In the genomic region with DNA sequence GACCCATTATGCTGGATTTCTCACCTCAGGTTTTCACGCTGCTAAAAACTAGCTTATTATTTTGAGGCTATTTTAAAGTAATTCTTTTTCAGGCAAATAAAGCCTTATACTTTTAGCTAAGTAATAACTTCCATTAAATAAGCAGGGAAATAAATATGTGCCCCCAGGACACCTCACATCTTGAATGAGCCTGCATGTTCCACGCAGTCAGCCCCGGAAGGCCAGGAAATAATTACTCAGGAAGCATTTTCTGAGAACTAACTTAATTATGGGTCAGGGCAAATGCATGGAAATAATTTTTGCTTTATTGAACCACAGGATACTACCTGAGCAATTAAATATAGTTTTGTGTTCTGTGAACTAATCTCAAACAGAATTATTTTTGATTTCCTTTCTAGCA, we compare ENCODE assay signal across 21 cellular contexts.
"Had no signal": no experiment of that assay in that cellular context is flagged by ENCODE, and none has a peak within 500 bp of the region (broad histone marks: within the 10 kb centered on the region; RNA-seq: fewer than 3 reads in every experiment).

No MANE protein-coding gene starts in this region.

- H3K4me3 ChIP-seq: esophagus muscularis mucosa, gastrocnemius medialis, heart right ventricle, mucosa of descending colon, spleen, tibial artery had no signal

- DNase-seq: effector memory CD8-positive, alpha-beta T cell; gastrocnemius medialis; heart right ventricle; hypothalamus; kidney glomerular epithelial cell; mucosa of descending colon; naive thymus-derived CD8-positive, alpha-beta T cell; posterior cingulate gyrus; spleen; stimulated activated CD4-positive, alpha-beta T cell treated with anti-CD3 and anti-CD28 coated beads, Interleukin-15, amount 100 ng/mL, for 24 hours; stimulated activated CD4-positive, alpha-beta T cell treated with anti-CD3 and anti-CD28 coated beads, Interleukin-1b, Interleukin-23, amount 100 ng/mL, for 48 hours; stimulated activated CD4-positive, alpha-beta T cell treated with anti-CD3 and anti-CD28 coated beads, Interleukin-4, amount 100 ng/mL, for 24 hours; tibial artery had no signal

- H3K27me3 ChIP-seq: esophagus muscularis mucosa, gastrocnemius medialis, heart right ventricle, spleen, tibial artery had no signal

- H3K27ac ChIP-seq: epithelial cell of prostate, esophagus muscularis mucosa, gastrocnemius medialis, heart right ventricle, spleen, tibial artery had no signal

- H3K4me1 Mint-ChIP-seq: stimulated activated memory B cell treated with anti-CD40 and anti-IgM and Interleukin-4, amounts not matched to agents 10 μg/mL and 1 μg/mL and 100 μg/mL, for 72 hours had no signal

- H3K4me3 Mint-ChIP-seq: dendritic cell treated with granulocyte-macrophage colony-stimulating factor and Interleukin-4, amounts not matched to agents 40 ng/mL and 50 ng/mL, for 4 days; effector memory CD8-positive, alpha-beta T cell; naive thymus-derived CD8-positive, alpha-beta T cell; neural crest cell; stimulated activated memory B cell treated with anti-CD40 and anti-IgM and Interleukin-4, amounts not matched to agents 10 μg/mL and 1 μg/mL and 100 μg/mL, for 72 hours; stimulated activated naive CD8-positive, alpha-beta T cell treated with anti-CD3 and anti-CD28 coated beads, Interleukin-15, Interleukin-2, amounts not matched to agents 100 ng/mL and 50 ng/mL, for 24 hours had no signal

- H3K9me3 Mint-ChIP-seq: dendritic cell treated with granulocyte-macrophage colony-stimulating factor and Interleukin-4, amounts not matched to agents 40 ng/mL and 50 ng/mL, for 4 days; effector memory CD8-positive, alpha-beta T cell; naive thymus-derived CD8-positive, alpha-beta T cell; neural crest cell; stimulated activated memory B cell treated with anti-CD40 and anti-IgM and Interleukin-4, amounts not matched to agents 10 μg/mL and 1 μg/mL and 100 μg/mL, for 72 hours; stimulated activated naive CD8-positive, alpha-beta T cell treated with anti-CD3 and anti-CD28 coated beads, Interleukin-15, Interleukin-2, amounts not matched to agents 100 ng/mL and 50 ng/mL, for 24 hours had no signal

- H3K4me1 ChIP-seq: gastrocnemius medialis had no signal

- H3K27ac Mint-ChIP-seq: dendritic cell treated with granulocyte-macrophage colony-stimulating factor and Interleukin-4, amounts not matched to agents 40 ng/mL and 50 ng/mL, for 4 days; effector memory CD8-positive, alpha-beta T cell; naive thymus-derived CD8-positive, alpha-beta T cell; stimulated activated memory B cell treated with anti-CD40 and anti-IgM and Interleukin-4, amounts not matched to agents 10 μg/mL and 1 μg/mL and 100 μg/mL, for 72 hours; stimulated activated naive CD8-positive, alpha-beta T cell treated with anti-CD3 and anti-CD28 coated beads, Interleukin-15, Interleukin-2, amounts not matched to agents 100 ng/mL and 50 ng/mL, for 24 hours had no signal

- H3K27me3 Mint-ChIP-seq: dendritic cell treated with granulocyte-macrophage colony-stimulating factor and Interleukin-4, amounts not matched to agents 40 ng/mL and 50 ng/mL, for 4 days; effector memory CD8-positive, alpha-beta T cell; naive thymus-derived CD8-positive, alpha-beta T cell; stimulated activated memory B cell treated with anti-CD40 and anti-IgM and Interleukin-4, amounts not matched to agents 10 μg/mL and 1 μg/mL and 100 μg/mL, for 72 hours; stimulated activated naive CD8-positive, alpha-beta T cell treated with anti-CD3 and anti-CD28 coated beads, Interleukin-15, Interleukin-2, amounts not matched to agents 100 ng/mL and 50 ng/mL, for 24 hours had no signal

- H3K9me3 ChIP-seq: esophagus muscularis mucosa, gastrocnemius medialis, heart right ventricle, mucosa of descending colon, spleen, tibial artery had no signal

- ATAC-seq: effector memory CD8-positive, alpha-beta T cell; gastrocnemius medialis; heart right ventricle; left lobe of liver; mucosa of descending colon; naive thymus-derived CD8-positive, alpha-beta T cell; sciatic nerve; stimulated activated memory B cell treated with anti-CD40 and anti-IgM and Interleukin-4, amounts not matched to agents 10 μg/mL and 1 μg/mL and 100 μg/mL, for 72 hours had no signal
